8 cellular contexts compared by ENCODE assay signal in genomic region chr11:76371170-76371569, GRCh38. TPM values are rescaled to one million over a fixed set of nuclear protein-coding genes. Genes with fewer than 3 reads are reported as not detected.
DNase-seq lines count a peak whose midpoint lies in the region; ATAC-seq and TF ChIP-seq lines count a peak whose summit lies in the region.

No MANE protein-coding gene starts in this region.

- peaks cover 78% of the 10 kb centered on the region for H4K20me1 ChIP-seq in DND-41 (ENCODE audit: insufficient read depth, low read length)

- H3K4me3 Mint-ChIP-seq in activated CD4-positive, alpha-beta memory T cell treated with anti-CD3 and anti-CD28 coated beads, Interleukin-2, amount 10 ng/mL, durations not matched to agents 7 days and 5 days: no peak overlapping the region
- no peak overlapping the region for H3K4me3 Mint-ChIP-seq in immature natural killer cell

- ATAC-seq in DND-41 (ENCODE audit: insufficient read depth, low read depth): peak; percentile 29; the same call in 1 of the 3 replicates
- ATAC-seq in HG02678 (IDR thresholded peaks at IDR 0.05; ENCODE audit: unreplicated experiment): peak; percentile 62
- ATAC-seq in left colon: peak; percentile 80

- H3K27ac ChIP-seq in DND-41 (ENCODE audit: low read length) (no peak overlapping the region), stomach (peak overlapping the region in 1 of 5 donors; percentile 24)

- TF ChIP-seq POLR2A in stomach (IDR thresholded peaks at IDR 0.05): no peak

- H3K9me3 ChIP-seq in DND-41 (ENCODE audit: insufficient read depth, low read length, severe bottlenecking) (no peaks in the 10 kb centered on the region), stomach (no peaks in the 10 kb centered on the region)

- no peaks in the 10 kb centered on the region for H3K27me3 ChIP-seq in DND-41 (ENCODE audit: insufficient read depth, low read length, poor library complexity)
- no peaks in the 10 kb centered on the region for H3K27me3 ChIP-seq in stomach

- TF ChIP-seq CTCF in DND-41 (IDR thresholded peaks at IDR 0.05; ENCODE audit: borderline replicate concordance, extremely low read depth, low read length, poor library complexity, severe bottlenecking) (no peak), stomach (IDR thresholded peaks at IDR 0.05) (no peak)

- H3K27me3 Mint-ChIP-seq in activated CD4-positive, alpha-beta memory T cell treated with anti-CD3 and anti-CD28 coated beads, Interleukin-2, amount 10 ng/mL, durations not matched to agents 7 days and 5 days: no peaks in the 10 kb centered on the region
- H3K27me3 Mint-ChIP-seq in immature natural killer cell (ENCODE audit: low read depth in 3 of 3): no peaks in the 10 kb centered on the region

- H3K27ac Mint-ChIP-seq in activated CD4-positive, alpha-beta memory T cell treated with anti-CD3 and anti-CD28 coated beads, Interleukin-2, amount 10 ng/mL, durations not matched to agents 7 days and 5 days: peak overlapping the region; percentile 29
- peak overlapping the region in 2 of 6 donors; percentile 7 to 70 for H3K27ac Mint-ChIP-seq in immature natural killer cell

- H3K36me3 ChIP-seq in DND-41 (ENCODE audit: insufficient read depth, low read length) (no peaks in the 10 kb centered on the region), stomach (no peaks in the 10 kb centered on the region)

- no peak overlapping the region for H2AFZ ChIP-seq in DND-41 (ENCODE audit: low read depth, low read length)

- H3K4me3 ChIP-seq in DND-41 (ENCODE audit: low read depth in 1 of 2, low read length in 2 of 2) (no peak overlapping the region), stomach (no peak overlapping the region)

- WGBS in stomach, 5 donors: 21 to 44% (median 31%) methylated on average over 3 of the region's 3 CpGs

- intact Hi-C loops in left colon (cut with DNase I, micrococcal nuclease): no loop called here
- intact Hi-C loops in stomach (cut with DNase I; ENCODE audit: low total_unique reads): loop anchor here (5.0 kb wide), 1 partner anchor 76 kb away; the partner anchor contains the start of gene EMSY

- no peak overlapping the region for H3K4me2 ChIP-seq in DND-41 (ENCODE audit: insufficient read depth, low read length)

- no peaks in the 10 kb centered on the region; the same call in 1 of the 2 replicates for H3K4me1 ChIP-seq in DND-41 (ENCODE audit: insufficient read depth, low read length)
- H3K4me1 ChIP-seq in stomach: peaks cover 29 to 84% (median 60%) of the 10 kb centered on the region in 4 donors

- no peak for TF ChIP-seq EP300 in stomach (IDR thresholded peaks at IDR 0.05)

- H3K9ac ChIP-seq in DND-41 (ENCODE audit: low read depth, low read length): no peak overlapping the region

- POLR2A ChIA-PET in activated CD4-positive, alpha-beta memory T cell treated with anti-CD3 and anti-CD28 coated beads, Interleukin-2, amount 10 ng/mL, durations not matched to agents 7 days and 5 days (lab: Charles Lee): interaction anchor here (1.0 kb wide), 1 partner anchor 9 kb away, joined by 3 read pairs; no protein-coding TSS in a partner anchor

- H3K4me1 Mint-ChIP-seq in activated CD4-positive, alpha-beta memory T cell treated with anti-CD3 and anti-CD28 coated beads, Interleukin-2, amount 10 ng/mL, durations not matched to agents 7 days and 5 days: peaks cover 28% of the 10 kb centered on the region
- peaks cover 47 to 63% of the 10 kb centered on the region in 2 donors for H3K4me1 Mint-ChIP-seq in immature natural killer cell

- peaks cover 97% of the 10 kb centered on the region for H3K79me2 ChIP-seq in DND-41 (ENCODE audit: insufficient read depth, low read length)

- DNase-seq in DND-41: no peak
- DNase-seq in activated CD4-positive, alpha-beta memory T cell treated with anti-CD3 and anti-CD28 coated beads, Interleukin-2, amount 10 ng/mL, durations not matched to agents 7 days and 5 days: no peak
- DNase-seq in left colon: no peak
- no peak for DNase-seq in immature natural killer cell
- no peak for DNase-seq in C1 segment of cervical spinal cord (lab: John Stamatoyannopoulos, UW)
- DNase-seq in NCI-H1930 (lab: John Stamatoyannopoulos, UW): no peak
- no peak for DNase-seq in stomach

- no peaks in the 10 kb centered on the region for H3K9me3 Mint-ChIP-seq in activated CD4-positive, alpha-beta memory T cell treated with anti-CD3 and anti-CD28 coated beads, Interleukin-2, amount 10 ng/mL, durations not matched to agents 7 days and 5 days
- no peaks in the 10 kb centered on the region for H3K9me3 Mint-ChIP-seq in immature natural killer cell

- CTCF ChIA-PET in activated CD4-positive, alpha-beta memory T cell treated with anti-CD3 and anti-CD28 coated beads, Interleukin-2, amount 10 ng/mL, durations not matched to agents 7 days and 5 days (lab: Charles Lee): no interaction called here

- no peaks in the 10 kb centered on the region for H3K36me3 Mint-ChIP-seq in activated CD4-positive, alpha-beta memory T cell treated with anti-CD3 and anti-CD28 coated beads, Interleukin-2, amount 10 ng/mL, durations not matched to agents 7 days and 5 days (ENCODE audit: low read depth)
- no peaks in the 10 kb centered on the region for H3K36me3 Mint-ChIP-seq in immature natural killer cell

RNA-seq across cellular contexts. Expression of gene THAP12, which starts 9.8 kb away (rescaled TPM):
- total RNA-seq in activated CD4-positive, alpha-beta memory T cell treated with anti-CD3 and anti-CD28 coated beads, Interleukin-2, amount 10 ng/mL, durations not matched to agents 7 days and 5 days: 10 to 100 TPM; 51.1 to 52.9 TPM
- total RNA-seq in left colon: 10 to 100 TPM; 39.1 to 43.3 TPM
- 10 to 100 TPM; 55.5 to 68.1 (median 58.6) TPM for polyA plus RNA-seq in immature natural killer cell
- 10 to 100 TPM; 10.7 to 74.0 (median 20.6) TPM for total RNA-seq in stomach
- 10 to 100 TPM; 11.8 to 41.5 (median 29.8) TPM for polyA plus RNA-seq in stomach

RNA-seq across cellular contexts. Expression of gene GVQW3, which starts 10.0 kb away (rescaled TPM):
- total RNA-seq in activated CD4-positive, alpha-beta memory T cell treated with anti-CD3 and anti-CD28 coated beads, Interleukin-2, amount 10 ng/mL, durations not matched to agents 7 days and 5 days: 1 to 10 TPM; 2.8 to 3.7 TPM
- total RNA-seq in left colon (1 to 10 TPM; 2.4 to 2.7 TPM), stomach (10 to 100 TPM in 2 of 5 donors, 1 to 10 TPM in 2, not detected in 1; 2.0 to 24.1 (median 8.7) TPM)
- polyA plus RNA-seq in immature natural killer cell (1 to 10 TPM in 2 of 3 donors, under 1 TPM in 1; 0.13 to 1.3 (median 1.0) TPM), stomach (under 1 TPM; 0.15 to 0.95 (median 0.50) TPM)

Comparison
In these comparisons a context has a peak if more than half of its experiments do, and no peak if none do; other contexts are left out.
1. ATAC-seq: peak in every context shown above with its lines; median percentile 80 in left colon; 62 in HG02678; 29 in DND-41.